ENCODE assay signal across 18 cellular contexts in genomic region chr15:81317642-81318017, GRCh38. TPM values are rescaled to one million over a fixed set of nuclear protein-coding genes. Genes with fewer than 3 reads are reported as not detected.
"Had no signal": no experiment of that assay in that cellular context is flagged by ENCODE, and none has a peak within 500 bp of the region (broad histone marks: within the 10 kb centered on the region; RNA-seq: fewer than 3 reads in every experiment).

No MANE protein-coding gene starts in this region.

- DNase-seq: activated CD4-positive, alpha-beta T cell treated with anti-CD3 and anti-CD28 coated beads, Interleukin-2, amount 50 U/mL, for 4 hours; activated CD4-positive, CD25-positive, alpha-beta regulatory T cell treated with anti-CD3 and anti-CD28 coated beads, Interleukin-2, amount 50 U/mL, for 72 hours; activated CD8-positive, alpha-beta memory T cell treated with anti-CD3 and anti-CD28 coated beads, Interleukin-2, amount 10 ng/mL, durations not matched to agents 7 days and 5 days; activated naive CD4-positive, alpha-beta T cell treated with anti-CD3 and anti-CD28 coated beads for 36 hours; amniotic stem cell; body of pancreas; central memory CD4-positive, alpha-beta T cell; cortex of kidney; kidney; midbrain; posterior cingulate gyrus; small intestine had no signal

- H3K9me3 Mint-ChIP-seq: activated naive CD4-positive, alpha-beta T cell treated with anti-CD3 and anti-CD28 coated beads for 36 hours had no signal

- ATAC-seq: activated CD8-positive, alpha-beta memory T cell treated with anti-CD3 and anti-CD28 coated beads, Interleukin-2, amount 10 ng/mL, durations not matched to agents 7 days and 5 days; body of pancreas had no signal

- H3K27me3 Mint-ChIP-seq: activated CD8-positive, alpha-beta memory T cell treated with anti-CD3 and anti-CD28 coated beads, Interleukin-2, amount 10 ng/mL, durations not matched to agents 7 days and 5 days had no signal

- H3K9me3 ChIP-seq: body of pancreas, neutrophil, right atrium auricular region, tibial nerve, vagina had no signal

- H3K4me3 ChIP-seq: body of pancreas, right atrium auricular region, tibial nerve, vagina had no signal

- H3K27ac Mint-ChIP-seq: activated CD8-positive, alpha-beta memory T cell treated with anti-CD3 and anti-CD28 coated beads, Interleukin-2, amount 10 ng/mL, durations not matched to agents 7 days and 5 days; activated naive CD4-positive, alpha-beta T cell treated with anti-CD3 and anti-CD28 coated beads for 36 hours had no signal

- H3K27ac ChIP-seq: body of pancreas, neutrophil, right atrium auricular region, tibial nerve, vagina had no signal

- H3K27me3 ChIP-seq: body of pancreas, neutrophil, right atrium auricular region, tibial nerve, vagina had no signal

- H3K4me3 Mint-ChIP-seq: activated CD8-positive, alpha-beta memory T cell treated with anti-CD3 and anti-CD28 coated beads, Interleukin-2, amount 10 ng/mL, durations not matched to agents 7 days and 5 days; activated naive CD4-positive, alpha-beta T cell treated with anti-CD3 and anti-CD28 coated beads for 36 hours had no signal

- H3K4me1 ChIP-seq: body of pancreas had no signal

RNA-seq across cellular contexts. Expression of gene TMC3, which starts 56.4 kb away (rescaled TPM):
- total RNA-seq: activated CD8-positive, alpha-beta memory T cell treated with anti-CD3 and anti-CD28 coated beads, Interleukin-2, amount 10 ng/mL, durations not matched to agents 7 days and 5 days; activated naive CD4-positive, alpha-beta T cell treated with anti-CD3 and anti-CD28 coated beads for 36 hours; epithelial cell of proximal tubule; kidney; right atrium auricular region; subcutaneous adipose tissue; tibial nerve had no signal
